In the genomic region with DNA sequence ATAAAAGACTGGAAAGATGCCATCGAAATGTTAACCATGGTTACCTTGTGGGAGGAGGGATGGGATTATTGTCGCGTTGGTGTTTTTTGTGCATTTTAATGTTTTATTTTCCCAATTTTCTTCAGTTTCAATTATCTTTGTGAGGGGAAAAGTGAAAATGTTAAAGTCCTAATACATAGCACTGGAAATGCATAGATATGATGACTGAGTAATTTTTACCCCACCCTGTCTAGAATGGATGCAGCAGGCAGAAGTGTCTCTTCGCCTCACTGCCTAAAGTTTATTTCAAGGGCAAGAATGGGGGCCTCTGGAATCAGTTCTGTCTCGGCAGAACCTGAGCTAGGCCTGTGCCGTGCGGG, we compare ENCODE assay signal across 9 cellular contexts. TPM values are rescaled to one million over a fixed set of nuclear protein-coding genes. Genes with fewer than 3 reads are reported as not detected.
DNase-seq lines count a peak whose midpoint lies in the region; TF ChIP-seq lines count a peak whose summit lies in the region.
"Had no signal": no experiment of that assay in that cellular context is flagged by ENCODE, and none has a peak within 500 bp of the region (broad histone marks: within the 10 kb centered on the region; RNA-seq: fewer than 3 reads in every experiment).

No MANE protein-coding gene starts in this region.

- no TSS peak for BruUV-seq in PC-9 (replicated peaks; lab: Mats Ljungman, UMichigan)

- no peaks in the 10 kb centered on the region for H3K9me3 Mint-ChIP-seq in activated CD4-positive, alpha-beta T cell treated with anti-CD3 and anti-CD28 coated beads, Interleukin-2, amount 10 ng/mL, durations not matched to agents 7 days and 5 days
- H3K9me3 Mint-ChIP-seq in endodermal cell = no peaks in the 10 kb centered on the region

- no peaks in the 10 kb centered on the region for H3K9me2 ChIP-seq in PC-9 (ENCODE audit: insufficient read depth)

- peaks cover 74% of the 10 kb centered on the region for H3K27me3 Mint-ChIP-seq in activated CD4-positive, alpha-beta T cell treated with anti-CD3 and anti-CD28 coated beads, Interleukin-2, amount 10 ng/mL, durations not matched to agents 7 days and 5 days
- peaks cover 58% of the 10 kb centered on the region for H3K27me3 Mint-ChIP-seq in endodermal cell (ENCODE audit: insufficient read depth)

- H3K9ac ChIP-seq in endodermal cell (ENCODE audit: extremely low read depth, low read length, poor library complexity, severe bottlenecking) = no peak overlapping the region

- H3F3A ChIP-seq in PC-9 (ENCODE audit: insufficient read depth, low read depth) = no peaks in the 10 kb centered on the region

- no peaks in the 10 kb centered on the region for H3K27me3 ChIP-seq in PC-9 (ENCODE audit: insufficient read depth, low read depth)
- H3K27me3 ChIP-seq in endodermal cell (ENCODE audit: control insufficient read depth, insufficient read depth, low read length, poor library complexity, severe bottlenecking) = peaks cover 77% of the 10 kb centered on the region
- no peaks in the 10 kb centered on the region for H3K27me3 ChIP-seq in vagina

- H3K36me3 Mint-ChIP-seq in activated CD4-positive, alpha-beta T cell treated with anti-CD3 and anti-CD28 coated beads, Interleukin-2, amount 10 ng/mL, durations not matched to agents 7 days and 5 days (ENCODE audit: low read depth) = no peaks in the 10 kb centered on the region
- no peaks in the 10 kb centered on the region for H3K36me3 Mint-ChIP-seq in endodermal cell (ENCODE audit: low read depth)

- peaks cover 20% of the 10 kb centered on the region for H3K4me1 Mint-ChIP-seq in activated CD4-positive, alpha-beta T cell treated with anti-CD3 and anti-CD28 coated beads, Interleukin-2, amount 10 ng/mL, durations not matched to agents 7 days and 5 days
- H3K4me1 Mint-ChIP-seq in endodermal cell = peaks cover 26% of the 10 kb centered on the region

- WGBS in endodermal cell (ENCODE audit: insufficient coverage in 1 of 2, insufficient read length in 1 of 2), 2 experiments = 56 to 61% methylated on average over 7 of the region's 7 CpGs

- POLR2A ChIA-PET in activated CD4-positive, alpha-beta T cell treated with anti-CD3 and anti-CD28 coated beads, Interleukin-2, amount 10 ng/mL, durations not matched to agents 7 days and 5 days (lab: Charles Lee) = no interaction called here
- POLR2A ChIA-PET in PC-9 (lab: Charles Lee; ENCODE audit: unreplicated experiment) = no interaction called here

- no peak for DNase-seq in activated CD4-positive, alpha-beta T cell treated with anti-CD3 and anti-CD28 coated beads, Interleukin-2, amount 10 ng/mL, durations not matched to agents 7 days and 5 days
- DNase-seq in activated CD4-positive, alpha-beta T cell treated with anti-CD3 and anti-CD28 coated beads for 4 hours = no peak
- DNase-seq in PC-9 (no peak), endodermal cell (no peak), retinal pigment epithelial cell (ENCODE audit: low read depth) (no peak), head of caudate nucleus (no peak), amniotic stem cell (lab: John Stamatoyannopoulos, UW) (no peak), vagina (ENCODE audit: extremely low spot score in 2 of 2) (no peak)

- peak overlapping the region; percentile 97 for H2AFZ ChIP-seq in PC-9

- H3K27ac ChIP-seq in PC-9 (no peak overlapping the region), endodermal cell (ENCODE audit: low read depth, low read length) (no peak overlapping the region), vagina (no peak overlapping the region)
- H3K27ac ChIP-seq: right atrium auricular region had no signal

- peak overlapping the region; percentile 98 for H3K4me2 ChIP-seq in PC-9

- H3K36me3 ChIP-seq in PC-9 (ENCODE audit: low read depth) (no peaks in the 10 kb centered on the region), endodermal cell (ENCODE audit: control insufficient read depth, insufficient read depth, low read length) (no peaks in the 10 kb centered on the region), vagina (no peaks in the 10 kb centered on the region)
- H3K36me3 ChIP-seq: right atrium auricular region had no signal

- peak overlapping the region; percentile 47 for H3K4me3 Mint-ChIP-seq in activated CD4-positive, alpha-beta T cell treated with anti-CD3 and anti-CD28 coated beads, Interleukin-2, amount 10 ng/mL, durations not matched to agents 7 days and 5 days
- peak overlapping the region; percentile 58 for H3K4me3 Mint-ChIP-seq in endodermal cell

- CTCF ChIA-PET in activated CD4-positive, alpha-beta T cell treated with anti-CD3 and anti-CD28 coated beads, Interleukin-2, amount 10 ng/mL, durations not matched to agents 7 days and 5 days (lab: Charles Lee) = interaction anchor here (0.6 to 7.1 kb wide), 15 partner anchors 8 to 445 kb away, joined by 3 to 39 read pairs (median 6); partner anchors contain the start of genes FOXL2 and FOXL2NB
- CTCF ChIA-PET in PC-9 (lab: Charles Lee) = interaction anchor here (0.6 to 1.6 kb wide), 6 partner anchors 12 to 409 kb away, joined by 3 to 20 read pairs (median 8); partner anchors contain the start of gene CEP70

- no peak overlapping the region for H3K27ac Mint-ChIP-seq in activated CD4-positive, alpha-beta T cell treated with anti-CD3 and anti-CD28 coated beads, Interleukin-2, amount 10 ng/mL, durations not matched to agents 7 days and 5 days
- peak overlapping the region; percentile 74 for H3K27ac Mint-ChIP-seq in endodermal cell

- TF ChIP-seq POLR2A in vagina (IDR thresholded peaks at IDR 0.05) = no peak

- intact Hi-C loops in PC-9 (cut with micrococcal nuclease; ENCODE audit: unreplicated experiment) = loop anchor here (1.0 to 5.0 kb wide), 2 partner anchors 341 to 753 kb away; partner anchors contain the start of gene CEP70
- intact Hi-C loops in head of caudate nucleus (cut with DNase I) = loop anchor here (5.0 kb wide), 1 partner anchor 392 kb away; no protein-coding TSS in a partner anchor
- intact Hi-C loops in vagina (cut with DNase I) = no loop called here

- H3K9me3 ChIP-seq in PC-9 (ENCODE audit: insufficient read depth, low read depth) = no peaks in the 10 kb centered on the region
- no peaks in the 10 kb centered on the region for H3K9me3 ChIP-seq in endodermal cell (ENCODE audit: control insufficient read depth, low read length)
- no peaks in the 10 kb centered on the region for H3K9me3 ChIP-seq in vagina
- H3K9me3 ChIP-seq: right atrium auricular region had no signal

- H3K79me2 ChIP-seq in PC-9 (ENCODE audit: low read depth) = no peaks in the 10 kb centered on the region

- no peak for TF ChIP-seq CTCF in PC-9 (conservative IDR thresholded peaks at IDR 0.05)
- no peak for TF ChIP-seq CTCF in endodermal cell (conservative IDR thresholded peaks at IDR 0.05)
- TF ChIP-seq CTCF in retinal pigment epithelial cell (conservative IDR thresholded peaks at IDR 0.05; ENCODE audit: low read depth, low read length) = no peak
- TF ChIP-seq CTCF in vagina (IDR thresholded peaks at IDR 0.05) = no peak

- H3K4me1 ChIP-seq in PC-9 (replicated peaks; ENCODE audit: insufficient read depth) = 0 out of 2 replicates have a peak, but pooled peaks cover 6% of the 10 kb centered on the region
- peaks cover 10% of the 10 kb centered on the region for H3K4me1 ChIP-seq in endodermal cell (ENCODE audit: control insufficient read depth, insufficient read depth, low read length)
- H3K4me1 ChIP-seq in vagina = peaks cover 34% of the 10 kb centered on the region

- peak overlapping the region; percentile 76 for H3K4me3 ChIP-seq in PC-9
- H3K4me3 ChIP-seq in endodermal cell (ENCODE audit: low read length) = peak overlapping the region; percentile 77
- peak overlapping the region; percentile 48 for H3K4me3 ChIP-seq in retinal pigment epithelial cell (ENCODE audit: low read length)
- H3K4me3 ChIP-seq in vagina = peak overlapping the region in 1 of 2 donors; percentile 52

- H4K20me1 ChIP-seq in PC-9 (ENCODE audit: insufficient read depth) = no peaks in the 10 kb centered on the region

RNA-seq across cellular contexts. Expression of gene FOXL2, which starts 11.5 kb away (rescaled TPM):
- not detected for total RNA-seq in activated CD4-positive, alpha-beta T cell treated with anti-CD3 and anti-CD28 coated beads, Interleukin-2, amount 10 ng/mL, durations not matched to agents 7 days and 5 days
- total RNA-seq in PC-9 (2021) (not detected in 2 replicates), endodermal cell (under 1 TPM; 0.11 to 0.24 TPM), vagina (1.5 TPM)
- polyA plus RNA-seq in endodermal cell (2013, experiment 1 of 2) = 0.21 TPM
- polyA plus RNA-seq in endodermal cell (2013, experiment 2 of 2) = 0.12 TPM
- total RNA-seq: right atrium auricular region had no signal

RNA-seq across cellular contexts. Expression of gene FOXL2NB, which starts 11.5 kb away (rescaled TPM):
- not detected for total RNA-seq in activated CD4-positive, alpha-beta T cell treated with anti-CD3 and anti-CD28 coated beads, Interleukin-2, amount 10 ng/mL, durations not matched to agents 7 days and 5 days
- total RNA-seq in PC-9 (2021) = 0.09 and 0.18 TPM in 2 replicates
- total RNA-seq in endodermal cell = under 1 TPM; 0.24 to 0.40 TPM
- 0.07 TPM for polyA plus RNA-seq in endodermal cell (2013, experiment 1 of 2)
- polyA plus RNA-seq in endodermal cell (2013, experiment 2 of 2) = not detected
- total RNA-seq in vagina = 1.5 TPM
- total RNA-seq: right atrium auricular region had no signal
